ENCODE assay signal across 8 cellular contexts in genomic region chr3:192467230-192468186, GRCh38.
DNase-seq lines count a peak whose midpoint lies in the region; ATAC-seq, FAIRE-seq and TF ChIP-seq lines count a peak whose summit lies in the region.

No MANE protein-coding gene starts in this region.

- H3K9me3 ChIP-seq in OCI-LY3 (ENCODE audit: insufficient read depth, low read length) (no peaks in the 10 kb centered on the region), prostate gland (no peaks in the 10 kb centered on the region)

- peak overlapping the region; percentile 11 for H3K4me3 ChIP-seq in OCI-LY3 (ENCODE audit: low read length)
- H3K4me3 ChIP-seq in prostate gland: no peak overlapping the region

- H4K20me1 ChIP-seq in OCI-LY3 (ENCODE audit: insufficient read depth, low read length): no peaks in the 10 kb centered on the region

- H2AFZ ChIP-seq in OCI-LY3 (ENCODE audit: low read depth, low read length): peak overlapping the region; percentile 28; the same call in 1 of the 2 replicates

- peak overlapping the region; percentile 54 for H3K4me2 ChIP-seq in OCI-LY3 (ENCODE audit: low read length)

- ATAC-seq in GM21619 (IDR thresholded peaks at IDR 0.05; ENCODE audit: unreplicated experiment) (peak; percentile 95), Right ventricle myocardium superior (ENCODE audit: poor library complexity) (peak; percentile 79)

- peak; percentile 73 for FAIRE-seq in G401.6 (lab: Jason Lieb, UNC)

- H3K27ac ChIP-seq in OCI-LY3 (ENCODE audit: low read length) (no peak overlapping the region), prostate gland (no peak overlapping the region)

- no peaks in the 10 kb centered on the region for H3K36me3 ChIP-seq in OCI-LY3 (replicated peaks; ENCODE audit: low read depth, low read length)
- H3K36me3 ChIP-seq in prostate gland: no peaks in the 10 kb centered on the region

- no peak overlapping the region for H3K9ac ChIP-seq in OCI-LY3 (ENCODE audit: low read length)

- H3K79me2 ChIP-seq in OCI-LY3 (ENCODE audit: low read length): no peaks in the 10 kb centered on the region

- intact Hi-C loops in Right ventricle myocardium superior (cut with DNase I): loop anchor here (5.0 to 10.0 kb wide), 2 partner anchors 87 to 335 kb away; no protein-coding TSS in a partner anchor
- intact Hi-C loops in prostate gland (cut with DNase I): loop anchor here (5.0 kb wide), 1 partner anchor 335 kb away; no protein-coding TSS in a partner anchor

- no peak for TF ChIP-seq POLR2A in prostate gland (IDR thresholded peaks at IDR 0.05)

- DNase-seq in HuH-7 (ENCODE audit: low spot score) (peak; percentile 25), Right ventricle myocardium superior (peak; percentile 42), prostate gland (ENCODE audit: low spot score) (peak; percentile 52), 8988T (no peak)
- DNase-seq in activated T-helper 9 cell treated with anti-CD3 and anti-CD28 coated beads, Interleukin-2, amount 50 U/mL, for 16 hours (ENCODE audit: low read depth): peak; percentile 5

- TF ChIP-seq CTCF in OCI-LY3 (IDR thresholded peaks at IDR 0.05; ENCODE audit: low read depth, low read length) (peak; percentile 91), prostate gland (IDR thresholded peaks at IDR 0.05) (peak; percentile 34 to 84 (median 68))

- peaks cover 5% of the 10 kb centered on the region for H3K4me1 ChIP-seq in OCI-LY3 (ENCODE audit: low read length)
- no peaks in the 10 kb centered on the region for H3K4me1 ChIP-seq in prostate gland (replicated peaks)

- whole genome bisulfite sequencing in prostate gland: 38% methylated on average over 13 of the region's 13 CpGs

- H3K27me3 ChIP-seq in OCI-LY3 (ENCODE audit: low read depth, low read length) (peaks cover 22% of the 10 kb centered on the region), prostate gland (replicated peaks; ENCODE audit: insufficient read depth) (peaks cover 5% of the 10 kb centered on the region)
